ENCODE assay signal across 13 cellular contexts in the genomic region with DNA sequence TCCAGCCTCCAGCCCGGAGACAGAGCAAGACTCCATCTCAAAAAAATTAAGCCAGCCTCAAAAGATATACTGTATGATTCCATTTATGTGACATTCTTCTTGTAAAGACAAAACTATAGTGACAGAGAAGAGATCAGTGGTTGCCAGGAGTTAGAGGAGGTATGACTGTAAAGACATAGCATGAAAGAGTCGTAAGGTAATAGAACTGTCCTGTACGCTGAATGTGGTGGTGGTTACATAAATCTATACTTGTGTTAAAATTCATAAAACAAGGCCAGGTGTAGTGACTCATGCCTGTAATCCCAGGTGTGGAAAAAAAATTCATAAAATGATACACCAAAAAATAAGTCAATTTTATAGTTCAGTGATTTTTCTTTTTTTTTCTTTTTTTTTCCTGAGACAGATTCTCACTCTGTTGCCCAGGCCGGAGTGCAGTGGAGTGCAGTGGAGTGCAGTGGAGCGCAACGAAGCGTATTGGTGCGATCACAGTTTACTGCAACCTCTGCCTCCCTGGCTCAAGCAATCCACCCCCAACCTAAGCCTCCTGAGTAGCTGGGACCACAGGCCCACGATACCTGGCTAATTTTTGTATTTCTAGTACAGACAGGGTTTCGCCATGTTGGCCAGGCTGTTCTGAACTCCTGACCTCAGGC.
DNase-seq lines count a peak whose midpoint lies in the region; ATAC-seq and TF ChIP-seq lines count a peak whose summit lies in the region.
"Had no signal": no experiment of that assay in that cellular context is flagged by ENCODE, and none has a peak within 500 bp of the region (broad histone marks: within the 10 kb centered on the region; RNA-seq: fewer than 3 reads in every experiment).

No MANE protein-coding gene starts in this region.

- no peak overlapping the region for H3K27ac ChIP-seq in right lobe of liver

- no peaks in the 10 kb centered on the region for H3K36me3 ChIP-seq in right lobe of liver
- H3K36me3 ChIP-seq: tibial nerve had no signal

- no peak for TF ChIP-seq POLR2A in right lobe of liver (IDR thresholded peaks at IDR 0.05)

- no peaks in the 10 kb centered on the region for H3K9me3 ChIP-seq in right lobe of liver
- H3K9me3 ChIP-seq: tibial nerve had no signal

- 77% methylated on average over 9 of the region's 10 CpGs for WGBS in right lobe of liver (ENCODE audit: insufficient coverage, low coverage, low lambda C conversion rate, missing lambda C conversion rate)

- intact Hi-C loops in right lobe of liver (cut with DNase I) = no loop called here
- intact Hi-C loops in CD14-positive monocyte (cut with micrococcal nuclease) = no loop called here

- H3K9me3 Mint-ChIP-seq in T-helper 2 cell treated with Interferon-gamma antibody and Interleukin-4, amounts not matched to agents 5 μg/mL and 100 μg/mL, for 36 hours = no peaks in the 10 kb centered on the region
- peaks cover 0 to 9% (median 2%) of the 10 kb centered on the region in 7 donors for H3K9me3 Mint-ChIP-seq in CD14-positive monocyte
- H3K9me3 Mint-ChIP-seq: activated T-helper 17 cell treated with anti-CD3 and anti-CD28 coated beads, Interleukin-2, amount 50 U/mL, for 72 hours; HFFc6 had no signal

- DNase-seq in COLO668 (lab: John Stamatoyannopoulos, UW; ENCODE audit: unreplicated experiment) (peak; percentile 27), right lobe of liver (no peak), CD14-positive monocyte (ENCODE audit: low spot score) (no peak), NCI-H526 treated with DMSO at 0.1 percent for 48 hours (lab: John Stamatoyannopoulos, UW) (no peak)
- DNase-seq in T-helper 2 cell treated with Interferon-gamma antibody and Interleukin-4, amounts not matched to agents 5 μg/mL and 100 μg/mL, for 36 hours (ENCODE audit: low spot score) = no peak
- DNase-seq: HFFc6, OCI-M1 had no signal

- H3K4me1 Mint-ChIP-seq in T-helper 2 cell treated with Interferon-gamma antibody and Interleukin-4, amounts not matched to agents 5 μg/mL and 100 μg/mL, for 36 hours (ENCODE audit: low read depth) = no peaks in the 10 kb centered on the region
- no peaks in the 10 kb centered on the region for H3K4me1 Mint-ChIP-seq in CD14-positive monocyte
- H3K4me1 Mint-ChIP-seq: activated T-helper 17 cell treated with anti-CD3 and anti-CD28 coated beads, Interleukin-2, amount 50 U/mL, for 72 hours had no signal

- H3K27ac Mint-ChIP-seq in T-helper 2 cell treated with Interferon-gamma antibody and Interleukin-4, amounts not matched to agents 5 μg/mL and 100 μg/mL, for 36 hours = no peak overlapping the region
- H3K27ac Mint-ChIP-seq in CD14-positive monocyte = no peak overlapping the region
- H3K27ac Mint-ChIP-seq: activated T-helper 17 cell treated with anti-CD3 and anti-CD28 coated beads, Interleukin-2, amount 50 U/mL, for 72 hours; HFFc6 had no signal

- no peak overlapping the region for H3K4me3 Mint-ChIP-seq in T-helper 2 cell treated with Interferon-gamma antibody and Interleukin-4, amounts not matched to agents 5 μg/mL and 100 μg/mL, for 36 hours
- H3K4me3 Mint-ChIP-seq in CD14-positive monocyte = no peak overlapping the region
- H3K4me3 Mint-ChIP-seq: activated T-helper 17 cell treated with anti-CD3 and anti-CD28 coated beads, Interleukin-2, amount 50 U/mL, for 72 hours; HFFc6 had no signal

- H3K27me3 Mint-ChIP-seq in T-helper 2 cell treated with Interferon-gamma antibody and Interleukin-4, amounts not matched to agents 5 μg/mL and 100 μg/mL, for 36 hours (ENCODE audit: low read depth) = no peaks in the 10 kb centered on the region
- peaks cover 0 to 3% (median 1%) of the 10 kb centered on the region in 3 donors for H3K27me3 Mint-ChIP-seq in CD14-positive monocyte (ENCODE audit: low read depth in 3 of 3)

- peak; percentile 87 for ATAC-seq in GM19351 (IDR thresholded peaks at IDR 0.05; ENCODE audit: unreplicated experiment)
- ATAC-seq in HG02798 (IDR thresholded peaks at IDR 0.05; ENCODE audit: poor library complexity, unreplicated experiment) = peak; percentile 95
- peak; percentile 88 for ATAC-seq in HG03520 (IDR thresholded peaks at IDR 0.05; ENCODE audit: unreplicated experiment)
- no peak for ATAC-seq in right lobe of liver
- ATAC-seq: activated T-helper 17 cell treated with anti-CD3 and anti-CD28 coated beads, Interleukin-2, amount 50 U/mL, for 72 hours had no signal

- no peaks in the 10 kb centered on the region for H3K36me3 Mint-ChIP-seq in T-helper 2 cell treated with Interferon-gamma antibody and Interleukin-4, amounts not matched to agents 5 μg/mL and 100 μg/mL, for 36 hours (ENCODE audit: low read depth)
- no peaks in the 10 kb centered on the region for H3K36me3 Mint-ChIP-seq in CD14-positive monocyte

- H3K27me3 ChIP-seq in right lobe of liver = no peaks in the 10 kb centered on the region
- H3K27me3 ChIP-seq: tibial nerve had no signal

- no peak overlapping the region for H3K4me3 ChIP-seq in right lobe of liver
- H3K4me3 ChIP-seq: lung, tibial nerve had no signal

- TF ChIP-seq CTCF in right lobe of liver (IDR thresholded peaks at IDR 0.05) (no peak), CD14-positive monocyte (IDR thresholded peaks at IDR 0.05) (no peak)

- H3K4me1 ChIP-seq in right lobe of liver = no peaks in the 10 kb centered on the region
- H3K4me1 ChIP-seq: tibial nerve had no signal

Comparison
In these comparisons a context has a peak if more than half of its experiments do, and no peak if none do; other contexts are left out.
1. ATAC-seq: peak in GM19351 (single experiment), HG02798 (single experiment) and HG03520 (single experiment); none in right lobe of liver (0 of 4).